11 cellular contexts compared by ENCODE assay signal in the genomic region with DNA sequence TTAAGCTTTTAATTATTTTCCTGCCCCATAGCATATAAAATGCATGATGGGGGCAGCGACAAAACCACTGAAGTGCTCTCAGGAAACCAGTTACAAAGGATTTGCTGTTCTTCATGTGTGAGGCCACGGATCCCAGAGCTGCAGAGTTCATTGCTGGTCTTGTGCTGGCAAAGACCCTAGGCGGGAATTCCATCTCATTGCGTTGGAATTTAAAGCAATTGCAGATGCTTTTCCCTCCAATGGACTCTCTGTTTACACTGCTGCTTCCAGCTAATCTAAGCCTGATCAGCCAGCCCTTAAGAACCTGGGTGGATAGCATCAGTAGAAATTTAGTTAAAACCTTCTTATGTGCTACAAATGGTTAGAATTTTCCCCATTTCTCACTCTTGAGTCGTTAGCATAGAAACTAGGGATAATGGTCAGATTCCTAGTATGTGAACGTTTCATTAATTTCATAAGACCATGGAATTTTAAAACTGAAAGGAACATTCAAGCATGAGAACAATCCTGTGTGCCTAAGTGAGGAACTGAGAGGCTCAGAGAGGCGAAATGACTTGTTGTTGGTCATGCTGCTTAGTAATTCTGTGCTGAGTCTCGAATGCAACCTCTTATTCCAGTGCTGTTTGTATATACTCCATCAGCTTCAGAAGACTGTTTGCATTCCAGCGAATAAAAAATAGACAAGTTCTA. TPM values are rescaled to one million over a fixed set of nuclear protein-coding genes. Genes with fewer than 3 reads are reported as not detected.
A peak's percentile ranks its signal among the peaks of the same experiment; 100 is the strongest.
DNase-seq lines count a peak whose midpoint lies in the region; ATAC-seq and TF ChIP-seq lines count a peak whose summit lies in the region.
"Had no signal": no experiment of that assay in that cellular context is flagged by ENCODE, and none has a peak within 500 bp of the region (broad histone marks: within the 10 kb centered on the region; RNA-seq: fewer than 3 reads in every experiment).

No MANE protein-coding gene starts in this region.

- peak overlapping the region; percentile 79 for H3K27ac Mint-ChIP-seq in chondrocyte (ENCODE audit: unreplicated experiment)

- TF ChIP-seq CTCF in AG04449 (IDR thresholded peaks at IDR 0.05; ENCODE audit: insufficient read depth, low read length, missing control alignments) (no peak), chondrocyte (IDR thresholded peaks at IDR 0.05) (no peak), GM20000 (IDR thresholded peaks at IDR 0.05; ENCODE audit: extremely low read depth, missing control alignments) (no peak)

- no peaks in the 10 kb centered on the region for H3K9me3 ChIP-seq in muscle layer of duodenum (ENCODE audit: control insufficient read depth in 1 of 2, low read length in 2 of 2)
- H3K9me3 ChIP-seq: BLaER1 had no signal

- no peaks in the 10 kb centered on the region for H3K9me3 Mint-ChIP-seq in chondrocyte (ENCODE audit: low read depth)

- H3K4me1 ChIP-seq in muscle layer of duodenum (ENCODE audit: control insufficient read depth in 1 of 2, insufficient read depth in 2 of 2, low read length in 2 of 2) = peaks cover 0 to 13% of the 10 kb centered on the region in 2 donors

- CTCF ChIA-PET in AG04449 (lab: Yijun Ruan, JAX) = interaction anchor here (1.0 to 1.8 kb wide), 3 partner anchors 13 to 117 kb away, joined by 3 to 7 read pairs (median 7); no protein-coding TSS in a partner anchor

- no peaks in the 10 kb centered on the region for H3K27me3 Mint-ChIP-seq in chondrocyte (ENCODE audit: low read depth)

- no peak for ATAC-seq in GM19395 (IDR thresholded peaks at IDR 0.05; ENCODE audit: unreplicated experiment)

- POLR2A ChIA-PET in AG04449 (lab: Yijun Ruan, JAX) = interaction anchor here (0.5 to 1.4 kb wide), 2 partner anchors 11 to 36 kb away, joined by 3 to 5 read pairs; a partner anchor contains a TSS

- no peaks in the 10 kb centered on the region for H3K27me3 ChIP-seq in muscle layer of duodenum (ENCODE audit: low read depth, low read length)
- H3K27me3 ChIP-seq: BLaER1 had no signal

- H3K4me3 ChIP-seq in AG04449 (ENCODE audit: low read depth, low read length) = peak overlapping the region; percentile 31
- H3K4me3 ChIP-seq in muscle layer of duodenum (ENCODE audit: low read depth in 1 of 2, low read length in 2 of 2) = no peak overlapping the region
- H3K4me3 ChIP-seq: BLaER1 had no signal

- peaks cover 18% of the 10 kb centered on the region for H3K4me1 Mint-ChIP-seq in chondrocyte (ENCODE audit: low read depth)

- peaks cover 47 to 64% of the 10 kb centered on the region in 2 donors for H3K36me3 ChIP-seq in muscle layer of duodenum (ENCODE audit: control insufficient read depth in 1 of 2, insufficient read depth in 2 of 2, low read length in 2 of 2)

- DNase-seq in AG04449 (ENCODE audit: low read depth, low spot score) (peak; percentile 70), HS-27A (ENCODE audit: low read depth) (peak; percentile 19), chondrocyte (ENCODE audit: low spot score) (no peak), GM20000 (ENCODE audit: low spot score) (no peak), COR-L47 (lab: John Stamatoyannopoulos, UW) (no peak)
- DNase-seq in effector CD4-positive, alpha-beta T cell = no peak
- DNase-seq: KBM-7, NCI-H510A treated with DMSO at 0.1 percent for 48 hours had no signal

- H3K4me3 Mint-ChIP-seq in chondrocyte (ENCODE audit: unreplicated experiment) = no peak overlapping the region

- H3K27ac ChIP-seq in muscle layer of duodenum (ENCODE audit: low read length) = peak overlapping the region; percentile 72
- H3K27ac ChIP-seq: BLaER1 had no signal

- H3K36me3 Mint-ChIP-seq in chondrocyte (ENCODE audit: low read depth) = peaks cover 34% of the 10 kb centered on the region

RNA-seq across cellular contexts. Expression of a gene that starts 36.1 kb away (rescaled TPM):
- 56.3 to 62.2 TPM (median 58.1 TPM) in 3 replicates for total RNA-seq in chondrocyte

Comparison
In these comparisons a context has a peak if more than half of its experiments do, and no peak if none do; other contexts are left out.
1. DNase-seq: peak in AG04449 (single experiment) and HS-27A (single experiment); none in chondrocyte (single experiment), GM20000 (single experiment), effector CD4-positive, alpha-beta T cell (single experiment) and COR-L47 (single experiment).